Comparison of ENCODE assay signal across 30 cellular contexts in the genomic region with DNA sequence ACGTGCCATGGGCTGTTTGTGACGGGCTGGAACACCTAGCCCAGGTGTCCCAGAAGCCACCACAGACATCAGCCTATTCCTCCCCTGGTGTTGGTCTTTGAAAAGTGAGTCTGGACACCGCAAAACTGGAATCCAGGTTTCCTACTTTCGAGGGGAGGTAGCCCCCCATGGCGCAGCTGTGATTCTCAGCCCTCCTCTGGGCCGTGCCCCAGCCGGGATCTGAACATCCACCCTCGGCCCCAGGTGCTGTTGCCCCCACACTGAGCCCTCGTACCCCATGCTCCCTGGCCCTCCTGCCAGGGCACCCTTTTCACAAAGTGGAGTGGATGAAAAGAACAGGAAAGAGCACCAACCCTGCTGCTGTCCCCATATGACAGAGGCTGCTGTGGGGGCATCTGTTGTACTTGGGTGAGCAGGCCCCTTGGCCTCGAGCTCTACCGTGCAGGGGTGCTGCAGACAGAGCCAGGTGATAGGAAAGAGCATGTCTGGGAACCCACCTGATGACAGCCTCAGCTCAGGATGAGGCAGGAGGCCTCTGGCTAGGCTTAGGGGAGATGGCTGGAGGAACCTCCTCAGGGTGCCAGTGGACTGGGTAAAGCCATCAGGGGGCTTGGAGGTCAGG. TPM values are rescaled to one million over a fixed set of nuclear protein-coding genes. Genes with fewer than 3 reads are reported as not detected.
"Had no signal": no experiment of that assay in that cellular context is flagged by ENCODE, and none has a peak within 500 bp of the region (broad histone marks: within the 10 kb centered on the region; RNA-seq: fewer than 3 reads in every experiment).

No MANE protein-coding gene starts in this region.

- H3K4me3 ChIP-seq: dorsolateral prefrontal cortex, esophagus squamous epithelium, smooth muscle cell, stomach, thyroid gland, vagina had no signal

- H3K36me3 Mint-ChIP-seq: naive B cell; natural killer cell treated with Interleukin-12 subunit alpha and Interleukin-12 subunit beta and Interleukin-15 and Interleukin-18, amount 100 ng/mL, for 72 hours had no signal

- H3K36me3 ChIP-seq: esophagus squamous epithelium, stomach, thyroid gland, vagina had no signal

- DNase-seq: dorsolateral prefrontal cortex; effector CD8-positive, alpha-beta T cell; esophagus squamous epithelium; foreskin melanocyte; kidney; naive B cell; stimulated activated CD4-positive, alpha-beta T cell treated with anti-CD3 and anti-CD28 coated beads, Interleukin-12 subunit alpha, Interleukin-12 subunit beta, amount 100 ng/mL, for 4 hours; stimulated activated CD4-positive, alpha-beta T cell treated with anti-CD3 and anti-CD28 coated beads, Interleukin-1b, Interleukin-23, amount 100 ng/mL, for 48 hours; stimulated activated CD4-positive, alpha-beta T cell treated with anti-CD3 and anti-CD28 coated beads, Interleukin-4, amount 100 ng/mL, for 1 hour; stimulated activated CD8-positive, alpha-beta memory T cell treated with anti-CD3 and anti-CD28 coated beads, Interleukin-4, amount 100 ng/mL, for 48 hours; stimulated activated naive CD4-positive, alpha-beta T cell treated with Interleukin-2 at 50 U/mL for 16 hours; stomach; thyroid gland; trophoblast cell had no signal

- H3K4me1 ChIP-seq: esophagus squamous epithelium, parathyroid adenoma, stomach, thyroid gland, vagina had no signal

- H3K9me3 Mint-ChIP-seq: naive B cell; natural killer cell treated with Interleukin-12 subunit alpha and Interleukin-12 subunit beta and Interleukin-15 and Interleukin-18, amount 100 ng/mL, for 72 hours; neural crest cell had no signal

- H3K4me1 Mint-ChIP-seq: naive B cell had no signal

- H3K27ac ChIP-seq: dorsolateral prefrontal cortex, esophagus squamous epithelium, parathyroid adenoma, stomach, thyroid gland, vagina had no signal

- H3K27ac Mint-ChIP-seq: naive B cell; natural killer cell treated with Interleukin-12 subunit alpha and Interleukin-12 subunit beta and Interleukin-15 and Interleukin-18, amount 100 ng/mL, for 72 hours; progenitor cell of endocrine pancreas had no signal

- ATAC-seq: left lobe of liver; natural killer cell treated with Interleukin-12 subunit alpha and Interleukin-12 subunit beta and Interleukin-15 and Interleukin-18, amount 100 ng/mL, for 72 hours; sciatic nerve had no signal

- H3K4me3 Mint-ChIP-seq: natural killer cell treated with Interleukin-12 subunit alpha and Interleukin-12 subunit beta and Interleukin-15 and Interleukin-18, amount 100 ng/mL, for 72 hours; neural crest cell had no signal

- H3K27me3 ChIP-seq: thyroid gland, vagina had no signal

- H3K9me3 ChIP-seq: esophagus squamous epithelium, stomach, thyroid gland, vagina had no signal

RNA-seq across cellular contexts. Expression of a gene that starts 18.8 kb away (rescaled TPM):
- total RNA-seq: dorsolateral prefrontal cortex; endothelial cell of umbilical vein; epithelial cell of proximal tubule; esophagus squamous epithelium; kidney; left lobe of liver; liver; mononuclear cell; natural killer cell treated with Interleukin-12 subunit alpha and Interleukin-12 subunit beta and Interleukin-15 and Interleukin-18, amount 100 ng/mL, for 72 hours; neural crest cell; osteoblast; progenitor cell of endocrine pancreas; smooth muscle cell; subcutaneous adipose tissue; temporal lobe; thyroid gland; ureter; vagina had no signal
- polyA plus RNA-seq: endothelial cell of umbilical vein, liver, smooth muscle cell, stomach had no signal

RNA-seq across cellular contexts. Expression of a gene that starts 49.6 kb away (rescaled TPM):
- total RNA-seq: dorsolateral prefrontal cortex; endothelial cell of umbilical vein; epithelial cell of proximal tubule; esophagus squamous epithelium; kidney; left lobe of liver; liver; mononuclear cell; natural killer cell treated with Interleukin-12 subunit alpha and Interleukin-12 subunit beta and Interleukin-15 and Interleukin-18, amount 100 ng/mL, for 72 hours; neural crest cell; osteoblast; progenitor cell of endocrine pancreas; sciatic nerve; smooth muscle cell; stomach; subcutaneous adipose tissue; temporal lobe; thyroid gland; ureter; vagina had no signal
- polyA plus RNA-seq: endothelial cell of umbilical vein, liver, smooth muscle cell, stomach had no signal

RNA-seq across cellular contexts. Expression of a gene that starts 49.7 kb away (rescaled TPM):
- total RNA-seq: dorsolateral prefrontal cortex; endothelial cell of umbilical vein; epithelial cell of proximal tubule; esophagus squamous epithelium; kidney; left lobe of liver; liver; mononuclear cell; natural killer cell treated with Interleukin-12 subunit alpha and Interleukin-12 subunit beta and Interleukin-15 and Interleukin-18, amount 100 ng/mL, for 72 hours; neural crest cell; osteoblast; progenitor cell of endocrine pancreas; sciatic nerve; smooth muscle cell; stomach; subcutaneous adipose tissue; temporal lobe; thyroid gland; ureter; vagina had no signal
- polyA plus RNA-seq: endothelial cell of umbilical vein, liver, smooth muscle cell, stomach had no signal

RNA-seq across cellular contexts. Expression of a gene that starts 53.0 kb away (rescaled TPM):
- total RNA-seq: mononuclear cell, neural crest cell, osteoblast, smooth muscle cell, vagina had no signal
